32 cellular contexts compared by ENCODE assay signal in genomic region chr22:25939384-25939783, GRCh38.
"Had no signal": no experiment of that assay in that cellular context is flagged by ENCODE, and none has a peak within 500 bp of the region (broad histone marks: within the 10 kb centered on the region; RNA-seq: fewer than 3 reads in every experiment).

No MANE protein-coding gene starts in this region.

- H3K27ac ChIP-seq: neutrophil, ovary, parathyroid adenoma, psoas muscle, right lobe of liver, sigmoid colon, suprapubic skin, testis, tibial artery, transverse colon, upper lobe of right lung, uterus had no signal

- H3K4me1 Mint-ChIP-seq: naive thymus-derived CD8-positive, alpha-beta T cell; stimulated activated memory B cell treated with anti-CD40 and anti-IgM and Interleukin-4, amounts not matched to agents 10 μg/mL and 1 μg/mL and 100 μg/mL, for 72 hours; stimulated activated naive CD8-positive, alpha-beta T cell treated with anti-CD3 and anti-CD28 coated beads, Interleukin-15, amount 100 ng/mL, for 72 hours had no signal

- H3K36me3 ChIP-seq: neutrophil, ovary, right lobe of liver, sigmoid colon, suprapubic skin, tibial artery, transverse colon, upper lobe of right lung, uterus had no signal

- H3K9me3 ChIP-seq: neutrophil, ovary, psoas muscle, right lobe of liver, sigmoid colon, suprapubic skin, testis, tibial artery, transverse colon, upper lobe of right lung, uterus had no signal

- H3K36me3 Mint-ChIP-seq: natural killer cell treated with Interleukin-12 subunit alpha and Interleukin-12 subunit beta and Interleukin-15 and Interleukin-18, amount 100 ng/mL, for 72 hours; stimulated activated memory B cell treated with anti-CD40 and anti-IgM and Interleukin-4, amounts not matched to agents 10 μg/mL and 1 μg/mL and 100 μg/mL, for 72 hours; type B pancreatic cell had no signal

- H3K79me2 ChIP-seq: parathyroid adenoma had no signal

- H3K4me3 Mint-ChIP-seq: naive thymus-derived CD8-positive, alpha-beta T cell; natural killer cell treated with Interleukin-12 subunit alpha and Interleukin-12 subunit beta and Interleukin-15 and Interleukin-18, amount 100 ng/mL, for 72 hours; nephron progenitor cell; neural crest cell; stimulated activated memory B cell treated with anti-CD40 and anti-IgM and Interleukin-4, amounts not matched to agents 10 μg/mL and 1 μg/mL and 100 μg/mL, for 72 hours; stimulated activated naive CD8-positive, alpha-beta T cell treated with anti-CD3 and anti-CD28 coated beads, Interleukin-15, amount 100 ng/mL, for 72 hours; type B pancreatic cell had no signal

- H3K27ac Mint-ChIP-seq: naive thymus-derived CD8-positive, alpha-beta T cell; natural killer cell treated with Interleukin-12 subunit alpha and Interleukin-12 subunit beta and Interleukin-15 and Interleukin-18, amount 100 ng/mL, for 72 hours; nephron progenitor cell; progenitor cell of endocrine pancreas; stimulated activated memory B cell treated with anti-CD40 and anti-IgM and Interleukin-4, amounts not matched to agents 10 μg/mL and 1 μg/mL and 100 μg/mL, for 72 hours; stimulated activated naive CD8-positive, alpha-beta T cell treated with anti-CD3 and anti-CD28 coated beads, Interleukin-15, amount 100 ng/mL, for 72 hours; type B pancreatic cell had no signal

- ATAC-seq: naive thymus-derived CD8-positive, alpha-beta T cell; natural killer cell treated with Interleukin-12 subunit alpha and Interleukin-12 subunit beta and Interleukin-15 and Interleukin-18, amount 100 ng/mL, for 72 hours; psoas muscle; right cardiac atrium; right lobe of liver; stimulated activated memory B cell treated with anti-CD40 and anti-IgM and Interleukin-4, amounts not matched to agents 10 μg/mL and 1 μg/mL and 100 μg/mL, for 72 hours; stimulated activated naive CD8-positive, alpha-beta T cell treated with anti-CD3 and anti-CD28 coated beads, Interleukin-15, amount 100 ng/mL, for 72 hours; stimulated activated naive CD8-positive, alpha-beta T cell treated with anti-CD3 and anti-CD28 coated beads, Interleukin-15, Interleukin-2, amounts not matched to agents 100 U/mL and 50 U/mL, for 24 hours; upper lobe of right lung had no signal

- DNase-seq: naive thymus-derived CD8-positive, alpha-beta T cell; nephron progenitor cell; occipital lobe; ovary; posterior cingulate gyrus; psoas muscle; right cardiac atrium; right lobe of liver; sigmoid colon; small intestine; stimulated activated CD4-positive, alpha-beta T cell treated with anti-CD3 and anti-CD28 coated beads, Interleukin-15, amount 100 ng/mL, for 24 hours; stimulated activated CD4-positive, alpha-beta T cell treated with anti-CD3 and anti-CD28 coated beads, Interleukin-2, amount 100 ng/mL, for 24 hours; stimulated activated CD4-positive, alpha-beta T cell treated with anti-CD3 and anti-CD28 coated beads, Interleukin-2, amount 100 ng/mL, for 48 hours; stimulated activated CD4-positive, alpha-beta T cell treated with anti-CD3 and anti-CD28 coated beads, Interleukin-4, amount 100 ng/mL, for 24 hours; stimulated activated CD8-positive, alpha-beta memory T cell treated with anti-CD3 and anti-CD28 coated beads, Interleukin-4, amount 100 ng/mL, for 48 hours; stimulated activated naive CD4-positive, alpha-beta T cell; stimulated activated naive CD8-positive, alpha-beta T cell treated with anti-CD3 and anti-CD28 coated beads, Interleukin-15, amount 100 ng/mL, for 72 hours; stimulated activated naive CD8-positive, alpha-beta T cell treated with anti-CD3 and anti-CD28 coated beads, Interleukin-15, Interleukin-2, amounts not matched to agents 100 U/mL and 50 U/mL, for 24 hours; substantia nigra; testis; tibial artery; transverse colon; upper lobe of right lung; uterus had no signal

- H2AFZ ChIP-seq: parathyroid adenoma had no signal

- H3K9me3 Mint-ChIP-seq: natural killer cell treated with Interleukin-12 subunit alpha and Interleukin-12 subunit beta and Interleukin-15 and Interleukin-18, amount 100 ng/mL, for 72 hours; type B pancreatic cell had no signal

- H3K4me3 ChIP-seq: ovary, psoas muscle, right lobe of liver, sigmoid colon, suprapubic skin, testis, tibial artery, transverse colon, upper lobe of right lung, uterus had no signal

- H3K4me1 ChIP-seq: parathyroid adenoma, right lobe of liver, suprapubic skin, testis, tibial artery, transverse colon, upper lobe of right lung, uterus had no signal

- H3K27me3 ChIP-seq: ovary, right lobe of liver, testis, tibial artery, uterus had no signal

- H3K9ac ChIP-seq: parathyroid adenoma had no signal
